Comparison of ENCODE assay signal across 7 cellular contexts in genomic region chr4:74178798-74179197, GRCh38.
"Had no signal": no experiment of that assay in that cellular context is flagged by ENCODE, and none has a peak within 500 bp of the region (broad histone marks: within the 10 kb centered on the region; RNA-seq: fewer than 3 reads in every experiment).

No MANE protein-coding gene starts in this region.

- DNase-seq: GDM1, GF-D8 had no signal

- FAIRE-seq: G401.6, GM12878, GM12891, GM18507, GM19239 had no signal

- H3K4me3 ChIP-seq: GM12878 had no signal

- ATAC-seq: GM12878 had no signal
